ENCODE assay signal across 26 cellular contexts in genomic region chr15:57529748-57530147, GRCh38.
A peak's percentile ranks its signal among the peaks of the same experiment; 100 is the strongest.
DNase-seq lines count a peak whose midpoint lies in the region; ATAC-seq, FAIRE-seq and TF ChIP-seq lines count a peak whose summit lies in the region.
"Had no signal": no experiment of that assay in that cellular context is flagged by ENCODE, and none has a peak within 500 bp of the region (broad histone marks: within the 10 kb centered on the region; RNA-seq: fewer than 3 reads in every experiment).

No MANE protein-coding gene starts in this region.

- DNase-seq in cardiac muscle cell (ENCODE audit: low read depth in 1 of 2, low spot score in 1 of 2) (peak in 1 of 2 donors; percentile 19), cardiac septum (ENCODE audit: low spot score) (no peak), mucosa of descending colon (no peak), A673 (ENCODE audit: low spot score) (no peak)
- no peak for DNase-seq in stimulated activated CD4-positive, alpha-beta T cell treated with anti-CD3 and anti-CD28 coated beads, Interleukin-4, amount 100 ng/mL, for 24 hours
- DNase-seq in activated naive CD4-positive, alpha-beta T cell treated with anti-CD3 and anti-CD28 coated beads, Interleukin-2, amount 50 U/mL, for 72 hours (ENCODE audit: low spot score in 2 of 2) = no peak
- DNase-seq: ACHN; CD4-positive, alpha-beta T cell; COR-L47; DMS53; NCI-H1092; NCI-H1417 treated with DMSO at 0.1 percent for 48 hours; NCI-H187; NCI-H2081 treated with DMSO at 0.1 percent for 48 hours; NCI-H2171; NCI-H226; NCI-H510A; SIG-M5 had no signal

- intact Hi-C loops in cardiac septum (cut with DNase I) = loop anchor here (10.0 kb wide), 1 partner anchor 375 kb away; no protein-coding TSS in a partner anchor
- intact Hi-C loops in mucosa of descending colon (cut with DNase I, micrococcal nuclease) = loop anchor here in 1 of 2 donors (5.0 kb wide), 1 partner anchor 187 kb away; no protein-coding TSS in a partner anchor
- intact Hi-C loops in A673 (cut with micrococcal nuclease; ENCODE audit: unreplicated experiment) = loop anchor here (5.0 to 10.0 kb wide), 2 partner anchors 615 to 1037 kb away; partner anchors contain the start of gene TCF12

- no peaks in the 10 kb centered on the region for H3K9me3 Mint-ChIP-seq in activated naive CD4-positive, alpha-beta T cell treated with anti-CD3 and anti-CD28 coated beads, Interleukin-2, amount 50 U/mL, for 72 hours
- H3K9me3 Mint-ChIP-seq: CD4-positive, alpha-beta T cell had no signal

- H3K27ac ChIP-seq in cardiac muscle cell = peak overlapping the region; percentile 58
- no peak overlapping the region for H3K27ac ChIP-seq in A673 (ENCODE audit: low read depth, low read length, poor library complexity, severe bottlenecking)
- H3K27ac ChIP-seq: 22Rv1, SK-N-MC had no signal

- no peaks in the 10 kb centered on the region for H3K9me3 ChIP-seq in cardiac muscle cell (ENCODE audit: low read depth)
- no peaks in the 10 kb centered on the region for H3K9me3 ChIP-seq in mucosa of descending colon
- H3K9me3 ChIP-seq in A673 (ENCODE audit: low read depth, low read length, poor library complexity, severe bottlenecking) = no peaks in the 10 kb centered on the region

- TF ChIP-seq CTCF in cardiac muscle cell (IDR thresholded peaks at IDR 0.05; ENCODE audit: low read depth, low read length) (no peak), mucosa of descending colon (IDR thresholded peaks at IDR 0.05) (no peak), A673 (conservative IDR thresholded peaks at IDR 0.05; ENCODE audit: low read depth, low read length) (no peak)

- H3K27me3 ChIP-seq in cardiac muscle cell (no peaks in the 10 kb centered on the region), A673 (replicated peaks; ENCODE audit: insufficient read depth, low read depth, low read length, poor library complexity) (no peaks in the 10 kb centered on the region)

- H3K27ac Mint-ChIP-seq in activated naive CD4-positive, alpha-beta T cell treated with anti-CD3 and anti-CD28 coated beads, Interleukin-2, amount 50 U/mL, for 72 hours = no peak overlapping the region
- H3K27ac Mint-ChIP-seq: CD4-positive, alpha-beta T cell had no signal

- CTCF ChIA-PET in A673 (lab: Charles Lee) = interaction anchor here (0.6 to 3.0 kb wide), 3 partner anchors 13 to 184 kb away, joined by 4 to 20 read pairs (median 10); no protein-coding TSS in a partner anchor

- FAIRE-seq in endometrium (lab: Jason Lieb, UNC) = peak; percentile 95
- FAIRE-seq: G401.6, GM12878, H54, RCC 7860 had no signal

- H3K4me3 ChIP-seq in cardiac muscle cell (no peak overlapping the region), mucosa of descending colon (no peak overlapping the region), A673 (ENCODE audit: low read depth, low read length, poor library complexity, severe bottlenecking) (no peak overlapping the region)
- H3K4me3 ChIP-seq: GM12878, SK-N-MC had no signal

- POLR2A ChIA-PET in A673 (lab: Charles Lee; ENCODE audit: low non-redundant PET) = interaction anchor here (0.6 kb wide), 2 partner anchors 200 to 369 kb away, joined by 3 to 4 read pairs; no protein-coding TSS in a partner anchor

- H3K4me1 ChIP-seq in cardiac muscle cell (ENCODE audit: low read depth) (peaks cover 56% of the 10 kb centered on the region), mucosa of descending colon (ENCODE audit: low read depth) (no peaks in the 10 kb centered on the region), A673 (ENCODE audit: insufficient read depth, low read length, poor library complexity, severe bottlenecking) (peaks cover 38% of the 10 kb centered on the region)

- no TSS peak for BruUV-seq in A673 (replicated peaks; lab: Mats Ljungman, UMichigan)

- peaks cover 40% of the 10 kb centered on the region for H3K36me3 ChIP-seq in cardiac muscle cell
- no peaks in the 10 kb centered on the region for H3K36me3 ChIP-seq in mucosa of descending colon (ENCODE audit: low read depth)
- no peaks in the 10 kb centered on the region for H3K36me3 ChIP-seq in A673 (ENCODE audit: insufficient read depth, low read length, poor library complexity, severe bottlenecking)

- ATAC-seq in mucosa of descending colon (peak; percentile 22), HG02981 (IDR thresholded peaks at IDR 0.05; ENCODE audit: unreplicated experiment) (no peak)
- no peak for ATAC-seq in activated naive CD4-positive, alpha-beta T cell treated with anti-CD3 and anti-CD28 coated beads, Interleukin-2, amount 50 U/mL, for 72 hours
- ATAC-seq: GM12878 had no signal

- H3K36me3 Mint-ChIP-seq in activated naive CD4-positive, alpha-beta T cell treated with anti-CD3 and anti-CD28 coated beads, Interleukin-2, amount 50 U/mL, for 72 hours = no peaks in the 10 kb centered on the region
